Comparison of ENCODE assay signal across 9 cellular contexts in genomic region chr19:2701361-2702169, GRCh38. TPM values are rescaled to one million over a fixed set of nuclear protein-coding genes. Genes with fewer than 3 reads are reported as not detected.
DNase-seq lines count a peak whose midpoint lies in the region; ATAC-seq and TF ChIP-seq lines count a peak whose summit lies in the region.
"Had no signal": no experiment of that assay in that cellular context is flagged by ENCODE, and none has a peak within 500 bp of the region (broad histone marks: within the 10 kb centered on the region; RNA-seq: fewer than 3 reads in every experiment).

No MANE protein-coding gene starts in this region.

- peak overlapping the region; percentile 66 for H3K4me3 Mint-ChIP-seq in central memory CD8-positive, alpha-beta T cell
- H3K4me3 Mint-ChIP-seq in natural killer cell, result peak overlapping the region; percentile 75

- no peak for ATAC-seq in central memory CD8-positive, alpha-beta T cell (replicated peaks; ENCODE audit: extremely low read depth, poor library complexity, severe bottlenecking)
- ATAC-seq in natural killer cell (no peak), HG03280 (IDR thresholded peaks at IDR 0.05; ENCODE audit: unreplicated experiment) (no peak)

- intact Hi-C loops in left ventricle myocardium inferior (cut with micrococcal nuclease) (no loop called here), cardiac septum (cut with DNase I) (no loop called here), natural killer cell (cut with micrococcal nuclease) (no loop called here), vagina (cut with DNase I) (no loop called here)

- no peaks in the 10 kb centered on the region for H3K9me3 Mint-ChIP-seq in central memory CD8-positive, alpha-beta T cell
- no peaks in the 10 kb centered on the region for H3K9me3 Mint-ChIP-seq in natural killer cell

- H3K36me3 Mint-ChIP-seq in central memory CD8-positive, alpha-beta T cell (ENCODE audit: insufficient read depth), result peaks cover 3% of the 10 kb centered on the region
- no peaks in the 10 kb centered on the region for H3K36me3 Mint-ChIP-seq in natural killer cell

- peaks cover 6% of the 10 kb centered on the region for H3K4me1 Mint-ChIP-seq in central memory CD8-positive, alpha-beta T cell
- peaks cover 0 to 12% of the 10 kb centered on the region in 2 donors for H3K4me1 Mint-ChIP-seq in natural killer cell

- peaks cover 24% of the 10 kb centered on the region for H3K4me1 ChIP-seq in left ventricle myocardium inferior
- peaks cover 13% of the 10 kb centered on the region for H3K4me1 ChIP-seq in vagina

- H3K27ac ChIP-seq in left ventricle myocardium inferior (replicated peaks), result peak overlapping the region; percentile 69
- H3K27ac ChIP-seq in vagina, result no peak overlapping the region

- H3K27me3 ChIP-seq in left ventricle myocardium inferior (ENCODE audit: low read depth), result peaks cover 24% of the 10 kb centered on the region
- H3K27me3 ChIP-seq in vagina, result no peaks in the 10 kb centered on the region

- peak overlapping the region; percentile 71 for H3K27ac Mint-ChIP-seq in central memory CD8-positive, alpha-beta T cell (ENCODE audit: low read depth)
- peak overlapping the region in 1 of 2 donors; percentile 49 for H3K27ac Mint-ChIP-seq in natural killer cell

- H3K4me3 ChIP-seq in left ventricle myocardium inferior, result peak overlapping the region; percentile 67
- H3K4me3 ChIP-seq in vagina, result peak overlapping the region; percentile 48 to 70

- H3K9me3 ChIP-seq in left ventricle myocardium inferior (replicated peaks) (no peaks in the 10 kb centered on the region), vagina (no peaks in the 10 kb centered on the region)

- no peaks in the 10 kb centered on the region for H3K36me3 ChIP-seq in left ventricle myocardium inferior
- H3K36me3 ChIP-seq in vagina, result no peaks in the 10 kb centered on the region

- no peak for TF ChIP-seq CTCF in left ventricle myocardium inferior (IDR thresholded peaks at IDR 0.05; ENCODE audit: borderline replicate concordance)
- TF ChIP-seq CTCF in natural killer cell (IDR thresholded peaks at IDR 0.05), result no peak
- TF ChIP-seq CTCF in vagina (IDR thresholded peaks at IDR 0.05), result no peak

- no peaks in the 10 kb centered on the region for H3K27me3 Mint-ChIP-seq in central memory CD8-positive, alpha-beta T cell
- H3K27me3 Mint-ChIP-seq in natural killer cell (ENCODE audit: low read depth in 2 of 2), result peaks cover 0 to 3% of the 10 kb centered on the region in 2 donors

- no peak for TF ChIP-seq POLR2A in vagina (IDR thresholded peaks at IDR 0.05)

- DNase-seq in left ventricle myocardium inferior, result no peak
- DNase-seq in cardiac septum (ENCODE audit: low spot score), result no peak
- no peak for DNase-seq in central memory CD8-positive, alpha-beta T cell (ENCODE audit: low spot score in 2 of 2)
- DNase-seq in natural killer cell, result no peak
- DNase-seq in vagina (ENCODE audit: extremely low spot score in 2 of 2), result no peak
- DNase-seq in cerebellum (ENCODE audit: low spot score), result no peak
- DNase-seq in NCI-H82 (lab: John Stamatoyannopoulos, UW), result no peak
- DNase-seq: hippocampal formation had no signal

RNA-seq across cellular contexts. Expression of gene GNG7, which starts 0.9 kb away (rescaled TPM):
- total RNA-seq in left ventricle myocardium inferior (46.6 TPM), cardiac septum (30.9 TPM), natural killer cell (1 to 10 TPM in 2 of 3 donors, under 1 TPM in 1; 0.75 to 4.8 (median 1.5) TPM), vagina (2.0 TPM), cerebellum (4.5 TPM)

RNA-seq across cellular contexts. Expression of gene DIRAS1, which starts 19.6 kb away (rescaled TPM):
- total RNA-seq in left ventricle myocardium inferior, result 195 TPM
- 113 TPM for total RNA-seq in cardiac septum
- under 1 TPM; 0.12 to 0.48 (median 0.18) TPM for total RNA-seq in natural killer cell
- total RNA-seq in vagina, result 2.0 TPM
- total RNA-seq in cerebellum, result 19.1 TPM

RNA-seq across cellular contexts. Expression of gene SLC39A3, which starts 38.3 kb away (rescaled TPM):
- 22.6 TPM for total RNA-seq in left ventricle myocardium inferior
- 17.9 TPM for total RNA-seq in cardiac septum
- total RNA-seq in natural killer cell, result 10 to 100 TPM; 14.8 to 29.4 (median 19.6) TPM
- 27.7 TPM for total RNA-seq in vagina
- 17.2 TPM for total RNA-seq in cerebellum
